In genomic region chr1:195951313-195951712, GRCh38 we compare ENCODE assay signal across 29 cellular contexts.
"Had no signal": no experiment of that assay in that cellular context is flagged by ENCODE, and none has a peak within 500 bp of the region (broad histone marks: within the 10 kb centered on the region; RNA-seq: fewer than 3 reads in every experiment).

No MANE protein-coding gene starts in this region.

- H3K4me1 Mint-ChIP-seq: immature natural killer cell; memory B cell; naive B cell; nephron; neural progenitor cell; stimulated activated effector memory CD8-positive, alpha-beta T cell treated with anti-CD3 and anti-CD28 coated beads, Interleukin-12 subunit alpha, Interleukin-12 subunit beta, amount 100 ng/mL, for 72 hours had no signal

- H3K27me3 Mint-ChIP-seq: memory B cell, naive B cell, progenitor cell of endocrine pancreas had no signal

- H3K27ac ChIP-seq: coronary artery, esophagus muscularis mucosa, heart right ventricle, neural progenitor cell, parathyroid adenoma, stomach, tibial artery, upper lobe of left lung had no signal

- H3K9me3 Mint-ChIP-seq: memory B cell, mesothelial cell of epicardium, nephron, neural progenitor cell had no signal

- H3K27me3 ChIP-seq: esophagus muscularis mucosa, heart right ventricle, neural progenitor cell, stomach, tibial artery, upper lobe of left lung had no signal

- H3K9me3 ChIP-seq: esophagus muscularis mucosa, heart right ventricle, mucosa of descending colon, stomach, tibial artery, upper lobe of left lung had no signal

- H3K27ac Mint-ChIP-seq: immature natural killer cell; memory B cell; mesothelial cell of epicardium; naive B cell; nephron; neural progenitor cell; progenitor cell of endocrine pancreas; stimulated activated effector memory CD8-positive, alpha-beta T cell treated with anti-CD3 and anti-CD28 coated beads, Interleukin-12 subunit alpha, Interleukin-12 subunit beta, amount 100 ng/mL, for 72 hours had no signal

- DNase-seq: dermis blood vessel endothelial cell; effector memory CD4-positive, alpha-beta T cell; foreskin melanocyte; glutamatergic neuron; heart right ventricle; hippocampal formation; immature natural killer cell; left ventricle myocardium superior; mucosa of descending colon; naive B cell; stimulated activated CD4-positive, alpha-beta T cell treated with anti-CD3 and anti-CD28 coated beads, Interleukin-12 subunit alpha, Interleukin-12 subunit beta, amount 100 ng/mL, for 4 hours; stimulated activated CD4-positive, alpha-beta T cell treated with anti-CD3 and anti-CD28 coated beads, Interleukin-1b, Interleukin-23, amount 100 ng/mL, for 48 hours; stimulated activated CD4-positive, alpha-beta T cell treated with anti-CD3 and anti-CD28 coated beads, Interleukin-4, amount 100 ng/mL, for 24 hours; stimulated activated naive CD4-positive, alpha-beta T cell treated with Interleukin-2 at 50 U/mL for 16 hours; stomach; tibial artery; upper lobe of left lung had no signal

- H3K36me3 Mint-ChIP-seq: immature natural killer cell; memory B cell; mesothelial cell of epicardium; naive B cell; neural progenitor cell; stimulated activated effector memory CD8-positive, alpha-beta T cell treated with anti-CD3 and anti-CD28 coated beads, Interleukin-12 subunit alpha, Interleukin-12 subunit beta, amount 100 ng/mL, for 72 hours had no signal

- H3K4me3 ChIP-seq: coronary artery, esophagus muscularis mucosa, heart right ventricle, lung, mucosa of descending colon, neural progenitor cell, smooth muscle cell, stomach, tibial artery, upper lobe of left lung had no signal

- H3K4me1 ChIP-seq: esophagus muscularis mucosa, neural progenitor cell, parathyroid adenoma, stomach, tibial artery, upper lobe of left lung had no signal

- H3K36me3 ChIP-seq: esophagus muscularis mucosa, heart right ventricle, neural progenitor cell, stomach, tibial artery, upper lobe of left lung had no signal

- ATAC-seq: heart right ventricle; left ventricle myocardium superior; mucosa of descending colon; sciatic nerve; stimulated activated effector memory CD8-positive, alpha-beta T cell treated with anti-CD3 and anti-CD28 coated beads, Interleukin-12 subunit alpha, Interleukin-12 subunit beta, amount 100 ng/mL, for 72 hours had no signal

- H3K4me3 Mint-ChIP-seq: immature natural killer cell; memory B cell; mesothelial cell of epicardium; naive B cell; nephron; neural progenitor cell; stimulated activated effector memory CD8-positive, alpha-beta T cell treated with anti-CD3 and anti-CD28 coated beads, Interleukin-12 subunit alpha, Interleukin-12 subunit beta, amount 100 ng/mL, for 72 hours had no signal
